Comparison of ENCODE assay signal across 1 cellular context in genomic region chr7:130486114-130486962, GRCh38.
TF ChIP-seq lines count a peak whose summit lies in the region.

No MANE protein-coding gene starts in this region.

TF ChIP-seq in WTC11, 78 proteins besides CTCF, POLR2A, EP300 and RAD21 (continued from another document):
- TF ChIP-seq STAT6 (CRISPR knock-in tag; conservative IDR thresholded peaks at IDR 0.05; ENCODE audit: low read depth), result no peak
- TF ChIP-seq HMGXB4 (CRISPR knock-in tag; IDR thresholded peaks at IDR 0.05), result peak; percentile 86
- TF ChIP-seq, protein P1, sequence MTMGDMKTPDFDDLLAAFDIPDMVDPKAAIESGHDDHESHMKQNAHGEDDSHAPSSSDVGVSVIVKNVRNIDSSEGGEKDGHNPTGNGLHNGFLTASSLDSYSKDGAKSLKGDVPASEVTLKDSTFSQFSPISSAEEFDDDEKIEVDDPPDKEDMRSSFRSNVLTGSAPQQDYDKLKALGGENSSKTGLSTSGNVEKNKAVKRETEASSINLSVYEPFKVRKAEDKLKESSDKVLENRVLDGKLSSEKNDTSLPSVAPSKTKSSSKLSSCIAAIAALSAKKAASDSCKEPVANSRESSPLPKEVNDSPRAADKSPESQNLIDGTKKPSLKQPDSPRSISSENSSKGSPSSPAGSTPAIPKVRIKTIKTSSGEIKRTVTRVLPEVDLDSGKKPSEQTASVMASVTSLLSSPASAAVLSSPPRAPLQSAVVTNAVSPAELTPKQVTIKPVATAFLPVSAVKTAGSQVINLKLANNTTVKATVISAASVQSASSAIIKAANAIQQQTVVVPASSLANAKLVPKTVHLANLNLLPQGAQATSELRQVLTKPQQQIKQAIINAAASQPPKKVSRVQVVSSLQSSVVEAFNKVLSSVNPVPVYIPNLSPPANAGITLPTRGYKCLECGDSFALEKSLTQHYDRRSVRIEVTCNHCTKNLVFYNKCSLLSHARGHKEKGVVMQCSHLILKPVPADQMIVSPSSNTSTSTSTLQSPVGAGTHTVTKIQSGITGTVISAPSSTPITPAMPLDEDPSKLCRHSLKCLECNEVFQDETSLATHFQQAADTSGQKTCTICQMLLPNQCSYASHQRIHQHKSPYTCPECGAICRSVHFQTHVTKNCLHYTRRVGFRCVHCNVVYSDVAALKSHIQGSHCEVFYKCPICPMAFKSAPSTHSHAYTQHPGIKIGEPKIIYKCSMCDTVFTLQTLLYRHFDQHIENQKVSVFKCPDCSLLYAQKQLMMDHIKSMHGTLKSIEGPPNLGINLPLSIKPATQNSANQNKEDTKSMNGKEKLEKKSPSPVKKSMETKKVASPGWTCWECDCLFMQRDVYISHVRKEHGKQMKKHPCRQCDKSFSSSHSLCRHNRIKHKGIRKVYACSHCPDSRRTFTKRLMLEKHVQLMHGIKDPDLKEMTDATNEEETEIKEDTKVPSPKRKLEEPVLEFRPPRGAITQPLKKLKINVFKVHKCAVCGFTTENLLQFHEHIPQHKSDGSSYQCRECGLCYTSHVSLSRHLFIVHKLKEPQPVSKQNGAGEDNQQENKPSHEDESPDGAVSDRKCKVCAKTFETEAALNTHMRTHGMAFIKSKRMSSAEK (CRISPR knock-in tag; IDR thresholded peaks at IDR 0.05; ENCODE audit: borderline replicate concordance), result no peak
- TF ChIP-seq ZBTB21 (CRISPR knock-in tag; IDR thresholded peaks at IDR 0.05; ENCODE audit: borderline replicate concordance), result no peak
- TF ChIP-seq HMGA2 (CRISPR knock-in tag; IDR thresholded peaks at IDR 0.05), result no peak
- peak; percentile 67; the same call in 1 of the 2 replicates for TF ChIP-seq KAT7 (CRISPR knock-in tag; IDR thresholded peaks at IDR 0.05; ENCODE audit: borderline replicate concordance)
- TF ChIP-seq NR3C1 (CRISPR knock-in tag; conservative IDR thresholded peaks at IDR 0.05; ENCODE audit: low read depth), result no peak
- peak; percentile 77 for TF ChIP-seq MYBL2 (CRISPR knock-in tag; IDR thresholded peaks at IDR 0.05)
- 0 out of 2 replicates have a peak, but pooled peaks have one; percentile 67 for TF ChIP-seq CREB1 (CRISPR knock-in tag; IDR thresholded peaks at IDR 0.05)
- no peak; the same call in 1 of the 2 replicates for TF ChIP-seq ESRRA (CRISPR knock-in tag; IDR thresholded peaks at IDR 0.05; ENCODE audit: borderline replicate concordance)
- TF ChIP-seq, protein P2, sequence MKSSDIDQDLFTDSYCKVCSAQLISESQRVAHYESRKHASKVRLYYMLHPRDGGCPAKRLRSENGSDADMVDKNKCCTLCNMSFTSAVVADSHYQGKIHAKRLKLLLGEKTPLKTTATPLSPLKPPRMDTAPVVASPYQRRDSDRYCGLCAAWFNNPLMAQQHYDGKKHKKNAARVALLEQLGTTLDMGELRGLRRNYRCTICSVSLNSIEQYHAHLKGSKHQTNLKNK (CRISPR knock-in tag; IDR thresholded peaks at IDR 0.05), result no peak
- TF ChIP-seq CREM (CRISPR knock-in tag; IDR thresholded peaks at IDR 0.05), result no peak; the same call in 1 of the 2 replicates
- no peak for TF ChIP-seq SMAD4 (CRISPR knock-in tag; IDR thresholded peaks at IDR 0.05)
- TF ChIP-seq ZNF423 (CRISPR knock-in tag; IDR thresholded peaks at IDR 0.05), result no peak
- peak; percentile 66 for TF ChIP-seq E2F5 (CRISPR knock-in tag; IDR thresholded peaks at IDR 0.05)
- peak; percentile 69 for TF ChIP-seq SP1 (CRISPR knock-in tag; conservative IDR thresholded peaks at IDR 0.05)
- TF ChIP-seq, protein P3, sequence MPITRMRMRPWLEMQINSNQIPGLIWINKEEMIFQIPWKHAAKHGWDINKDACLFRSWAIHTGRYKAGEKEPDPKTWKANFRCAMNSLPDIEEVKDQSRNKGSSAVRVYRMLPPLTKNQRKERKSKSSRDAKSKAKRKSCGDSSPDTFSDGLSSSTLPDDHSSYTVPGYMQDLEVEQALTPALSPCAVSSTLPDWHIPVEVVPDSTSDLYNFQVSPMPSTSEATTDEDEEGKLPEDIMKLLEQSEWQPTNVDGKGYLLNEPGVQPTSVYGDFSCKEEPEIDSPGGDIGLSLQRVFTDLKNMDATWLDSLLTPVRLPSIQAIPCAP (CRISPR knock-in tag; IDR thresholded peaks at IDR 0.05), result peak; percentile 77; the same call in 1 of the 2 replicates
- TF ChIP-seq, protein P4, sequence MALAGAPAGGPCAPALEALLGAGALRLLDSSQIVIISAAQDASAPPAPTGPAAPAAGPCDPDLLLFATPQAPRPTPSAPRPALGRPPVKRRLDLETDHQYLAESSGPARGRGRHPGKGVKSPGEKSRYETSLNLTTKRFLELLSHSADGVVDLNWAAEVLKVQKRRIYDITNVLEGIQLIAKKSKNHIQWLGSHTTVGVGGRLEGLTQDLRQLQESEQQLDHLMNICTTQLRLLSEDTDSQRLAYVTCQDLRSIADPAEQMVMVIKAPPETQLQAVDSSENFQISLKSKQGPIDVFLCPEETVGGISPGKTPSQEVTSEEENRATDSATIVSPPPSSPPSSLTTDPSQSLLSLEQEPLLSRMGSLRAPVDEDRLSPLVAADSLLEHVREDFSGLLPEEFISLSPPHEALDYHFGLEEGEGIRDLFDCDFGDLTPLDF (CRISPR knock-in tag; IDR thresholded peaks at IDR 0.05), result 0 out of 2 replicates have a peak, but pooled peaks have one; percentile 37
- 0 out of 2 replicates have a peak, but pooled peaks have one; percentile 24 for TF ChIP-seq ZNF263 (CRISPR knock-in tag; IDR thresholded peaks at IDR 0.05; ENCODE audit: low read depth)
- TF ChIP-seq, protein P5, sequence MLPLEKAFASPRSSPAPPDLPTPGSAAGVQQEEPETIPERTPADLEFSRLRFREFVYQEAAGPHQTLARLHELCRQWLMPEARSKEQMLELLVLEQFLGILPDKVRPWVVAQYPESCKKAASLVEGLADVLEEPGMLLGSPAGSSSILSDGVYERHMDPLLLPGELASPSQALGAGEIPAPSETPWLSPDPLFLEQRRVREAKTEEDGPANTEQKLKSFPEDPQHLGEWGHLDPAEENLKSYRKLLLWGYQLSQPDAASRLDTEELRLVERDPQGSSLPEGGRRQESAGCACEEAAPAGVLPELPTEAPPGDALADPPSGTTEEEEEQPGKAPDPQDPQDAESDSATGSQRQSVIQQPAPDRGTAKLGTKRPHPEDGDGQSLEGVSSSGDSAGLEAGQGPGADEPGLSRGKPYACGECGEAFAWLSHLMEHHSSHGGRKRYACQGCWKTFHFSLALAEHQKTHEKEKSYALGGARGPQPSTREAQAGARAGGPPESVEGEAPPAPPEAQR (CRISPR knock-in tag; IDR thresholded peaks at IDR 0.05), result no peak
- TF ChIP-seq ZNF138 (CRISPR knock-in tag; conservative IDR thresholded peaks at IDR 0.05), result no peak; the same call in 1 of the 2 replicates
- TF ChIP-seq GABPB1 (CRISPR knock-in tag; IDR thresholded peaks at IDR 0.05), result peak; percentile 50
- TF ChIP-seq TCF7 (CRISPR knock-in tag; IDR thresholded peaks at IDR 0.05; ENCODE audit: low read depth), result no peak; the same call in 1 of the 2 replicates
- peak; percentile 89; the same call in 1 of the 2 replicates for TF ChIP-seq TEAD1 (CRISPR knock-in tag; IDR thresholded peaks at IDR 0.05)
- TF ChIP-seq, protein P6, sequence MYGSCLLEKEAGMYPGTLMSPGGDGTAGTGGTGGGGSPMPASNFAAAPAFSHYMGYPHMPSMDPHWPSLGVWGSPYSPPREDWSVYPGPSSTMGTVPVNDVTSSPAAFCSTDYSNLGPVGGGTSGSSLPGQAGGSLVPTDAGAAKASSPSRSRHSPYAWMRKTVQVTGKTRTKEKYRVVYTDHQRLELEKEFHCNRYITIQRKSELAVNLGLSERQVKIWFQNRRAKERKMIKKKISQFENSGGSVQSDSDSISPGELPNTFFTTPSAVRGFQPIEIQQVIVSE (CRISPR knock-in tag; IDR thresholded peaks at IDR 0.05; ENCODE audit: borderline replicate concordance), result no peak
- TF ChIP-seq ELF4 (CRISPR knock-in tag; IDR thresholded peaks at IDR 0.05; ENCODE audit: low read depth), result no peak
- no peak for TF ChIP-seq ERG (CRISPR knock-in tag; IDR thresholded peaks at IDR 0.05)
- 0 out of 2 replicates have a peak, but pooled peaks have one; percentile 20 for TF ChIP-seq ATF2 (CRISPR knock-in tag; IDR thresholded peaks at IDR 0.05; ENCODE audit: borderline replicate concordance, low read depth)
- no peak for TF ChIP-seq NFATC4 (CRISPR knock-in tag; IDR thresholded peaks at IDR 0.05)
